ENCODE assay signal across 8 cellular contexts in genomic region chr20:41617931-41618806, GRCh38. TPM values are rescaled to one million over a fixed set of nuclear protein-coding genes. Genes with fewer than 3 reads are reported as not detected.
A peak's percentile ranks its signal among the peaks of the same experiment; 100 is the strongest.
DNase-seq lines count a peak whose midpoint lies in the region; ATAC-seq and TF ChIP-seq lines count a peak whose summit lies in the region.

CHD6 (minus strand) TSS chr20:41618377; CDS start chr20:41551337, 67,040 bp downstream.

- ATAC-seq in HG02763 (IDR thresholded peaks at IDR 0.05; ENCODE audit: unreplicated experiment): peak; percentile 97
- ATAC-seq in activated naive CD8-positive, alpha-beta T cell treated with anti-CD3 and anti-CD28 coated beads, Interleukin-2, amount 50 U/mL, for 24 hours: peak; percentile 99
- ATAC-seq in heart left ventricle: peak; percentile 99 to 100 (median 99)

- H3K27me3 Mint-ChIP-seq in activated naive CD8-positive, alpha-beta T cell treated with anti-CD3 and anti-CD28 coated beads, Interleukin-2, amount 50 U/mL, for 24 hours: no peaks in the 10 kb centered on the region
- peaks cover 18% of the 10 kb centered on the region for H3K27me3 Mint-ChIP-seq in type B pancreatic cell

- peak in 1 of 2 donors; percentile 61 for TF ChIP-seq POLR2A in heart left ventricle (IDR thresholded peaks at IDR 0.05)

- H3K9me3 ChIP-seq in heart left ventricle: no peaks in the 10 kb centered on the region

- no peak for TF ChIP-seq CTCF in GM12865 (IDR thresholded peaks at IDR 0.05; ENCODE audit: insufficient read depth, low read depth, low read length, missing control alignments)
- peak in 2 of 12 donors; percentile 7 to 15 for TF ChIP-seq CTCF in heart left ventricle (IDR thresholded peaks at IDR 0.05)
- no peak for TF ChIP-seq CTCF in type B pancreatic cell (conservative IDR thresholded peaks at IDR 0.05)

- no peaks in the 10 kb centered on the region for H3K36me3 Mint-ChIP-seq in activated naive CD8-positive, alpha-beta T cell treated with anti-CD3 and anti-CD28 coated beads, Interleukin-2, amount 50 U/mL, for 24 hours (ENCODE audit: low read depth)
- H3K36me3 Mint-ChIP-seq in type B pancreatic cell: peaks cover 3% of the 10 kb centered on the region

- no peaks in the 10 kb centered on the region for H3K27me3 ChIP-seq in heart left ventricle

- DNase-seq in GM12865 (ENCODE audit: low read depth): peak; percentile 100
- peak; percentile 95 for DNase-seq in NCI-H1417 treated with DMSO at 0.1 percent for 48 hours (lab: John Stamatoyannopoulos, UW)
- peak; percentile 100 for DNase-seq in SW480 (ENCODE audit: low spot score)
- peak; percentile 97 for DNase-seq in activated naive CD8-positive, alpha-beta T cell treated with anti-CD3 and anti-CD28 coated beads, Interleukin-2, amount 50 U/mL, for 24 hours
- peak; percentile 100 for DNase-seq in heart left ventricle
- peak; percentile 99 for DNase-seq in pons (ENCODE audit: low spot score)
- DNase-seq in type B pancreatic cell (ENCODE audit: extremely low spot score, unreplicated experiment): peak; percentile 99

- 0 to 1% (median 0%) methylated on average over 18 to 98 of the region's 98 CpGs for WGBS in heart left ventricle, 4 donors

- peak within 1 kb of the TSS; percentile 86 for H3K4me3 Mint-ChIP-seq in activated naive CD8-positive, alpha-beta T cell treated with anti-CD3 and anti-CD28 coated beads, Interleukin-2, amount 50 U/mL, for 24 hours
- peak within 1 kb of the TSS; percentile 96 for H3K4me3 Mint-ChIP-seq in type B pancreatic cell

- no peaks in the 10 kb centered on the region for H3K36me3 ChIP-seq in heart left ventricle

- peak within 1 kb of the TSS; percentile 74 for H3K4me3 ChIP-seq in GM12865 (ENCODE audit: low read depth, low read length)
- peak within 1 kb of the TSS; percentile 60 to 95 (median 74) for H3K4me3 ChIP-seq in heart left ventricle

- H3K4me1 Mint-ChIP-seq in activated naive CD8-positive, alpha-beta T cell treated with anti-CD3 and anti-CD28 coated beads, Interleukin-2, amount 50 U/mL, for 24 hours: peaks cover 45% of the 10 kb centered on the region
- peaks cover 49% of the 10 kb centered on the region for H3K4me1 Mint-ChIP-seq in type B pancreatic cell (ENCODE audit: unreplicated experiment)

- peak within 1 kb of the TSS; percentile 79 to 95 (median 86) for H3K27ac ChIP-seq in heart left ventricle

- H3K9me3 Mint-ChIP-seq in activated naive CD8-positive, alpha-beta T cell treated with anti-CD3 and anti-CD28 coated beads, Interleukin-2, amount 50 U/mL, for 24 hours: no peaks in the 10 kb centered on the region
- H3K9me3 Mint-ChIP-seq in type B pancreatic cell: peaks cover 4% of the 10 kb centered on the region

- intact Hi-C loops in heart left ventricle (cut with DNase I): loop anchor here in 7 of 10 donors (5.0 to 10.0 kb wide), 7 partner anchors 46 to 113 kb away; no protein-coding TSS in a partner anchor

- H3K4me1 ChIP-seq in heart left ventricle: peaks cover 0 to 39% (median 30%) of the 10 kb centered on the region in 12 donors

- H3K27ac Mint-ChIP-seq in activated naive CD8-positive, alpha-beta T cell treated with anti-CD3 and anti-CD28 coated beads, Interleukin-2, amount 50 U/mL, for 24 hours: peak within 1 kb of the TSS; percentile 70
- peak within 1 kb of the TSS; percentile 92 for H3K27ac Mint-ChIP-seq in type B pancreatic cell

RNA-seq across cellular contexts. Expression of gene CHD6, which starts in this region (rescaled TPM):
- total RNA-seq in heart left ventricle: 10 to 100 TPM; 19.8 to 52.8 (median 41.4) TPM
- 10 to 100 TPM in 1 of 2 donors, 1 to 10 TPM in 1; 6.5 to 16.2 TPM for polyA plus RNA-seq in heart left ventricle
- total RNA-seq in type B pancreatic cell (ENCODE audit: low replicate concordance): 49.2 and 72.6 TPM in 2 replicates

Comparison
In these comparisons a context has a peak if more than half of its experiments do, and no peak if none do; other contexts are left out.
1. Peak in every context shown above with its lines: DNase-seq, ATAC-seq, H3K4me3 ChIP-seq and H3K27ac ChIP-seq.